16 cellular contexts compared by ENCODE assay signal in genomic region chr1:65494671-65495070, GRCh38.
DNase-seq lines count a peak whose midpoint lies in the region; ATAC-seq and TF ChIP-seq lines count a peak whose summit lies in the region.
"Had no signal": no experiment of that assay in that cellular context is flagged by ENCODE, and none has a peak within 500 bp of the region (broad histone marks: within the 10 kb centered on the region; RNA-seq: fewer than 3 reads in every experiment).

No MANE protein-coding gene starts in this region.

- CTCF ChIA-PET in GM10248 (lab: Yijun Ruan, JAX) = interaction anchor here (0.9 kb wide), 1 partner anchor 20 kb away, joined by 3 read pairs; no protein-coding TSS in a partner anchor
- CTCF ChIA-PET in CD4-positive, alpha-beta T cell (lab: Charles Lee) = no interaction called here

- no peaks in the 10 kb centered on the region for H3K36me3 Mint-ChIP-seq in glutamatergic neuron (ENCODE audit: unreplicated experiment)
- H3K36me3 Mint-ChIP-seq in CD4-positive, alpha-beta T cell (ENCODE audit: low read depth) = no peaks in the 10 kb centered on the region
- H3K36me3 Mint-ChIP-seq: CD4-positive, CD25-positive, alpha-beta regulatory T cell had no signal

- no peaks in the 10 kb centered on the region for H3K27me3 ChIP-seq in CD4-positive, alpha-beta T cell (ENCODE audit: control insufficient read depth, insufficient read depth, low read length)
- H3K27me3 ChIP-seq: BLaER1 had no signal

- H3K27ac ChIP-seq in CD4-positive, alpha-beta T cell (ENCODE audit: low read depth, low read length) = no peak overlapping the region
- H3K27ac ChIP-seq: BLaER1, C4-2B, GM23248 had no signal

- peaks cover 31% of the 10 kb centered on the region for H3K4me1 Mint-ChIP-seq in glutamatergic neuron (ENCODE audit: low read depth, unreplicated experiment)
- H3K4me1 Mint-ChIP-seq in CD4-positive, alpha-beta T cell (ENCODE audit: low read depth) = no peaks in the 10 kb centered on the region
- H3K4me1 Mint-ChIP-seq: B cell; CD4-positive, CD25-positive, alpha-beta regulatory T cell; CD8-positive, alpha-beta memory T cell had no signal

- intact Hi-C loops in CD4-positive, alpha-beta T cell (cut with DNase I, micrococcal nuclease) = no loop called here

- TF ChIP-seq CTCF in glutamatergic neuron (IDR thresholded peaks at IDR 0.05; ENCODE audit: partially characterized antibody, unreplicated experiment) = no peak
- TF ChIP-seq CTCF in GM10248 (IDR thresholded peaks at IDR 0.05; ENCODE audit: control extremely low read depth, extremely low read depth, low read depth, missing control alignments) = no peak
- no peak for TF ChIP-seq CTCF in CD4-positive, alpha-beta T cell (IDR thresholded peaks at IDR 0.05)

- no peaks in the 10 kb centered on the region for H3K9me3 Mint-ChIP-seq in glutamatergic neuron (ENCODE audit: unreplicated experiment)
- H3K9me3 Mint-ChIP-seq in CD4-positive, alpha-beta T cell = no peaks in the 10 kb centered on the region

- DNase-seq in EH (ENCODE audit: low read depth) = peak; percentile 37
- peak; percentile 20 for DNase-seq in EL
- no peak for DNase-seq in glutamatergic neuron
- no peak for DNase-seq in GM10248 (ENCODE audit: extremely low spot score)
- no peak for DNase-seq in CD4-positive, alpha-beta T cell
- DNase-seq: CD4-positive, CD25-positive, alpha-beta regulatory T cell; CD8-positive, alpha-beta memory T cell; DMS79; H7; HCEC 1CT had no signal

- no peaks in the 10 kb centered on the region for H3K27me3 Mint-ChIP-seq in glutamatergic neuron (ENCODE audit: unreplicated experiment)
- H3K27me3 Mint-ChIP-seq in CD4-positive, alpha-beta T cell = no peaks in the 10 kb centered on the region
- H3K27me3 Mint-ChIP-seq: CD4-positive, CD25-positive, alpha-beta regulatory T cell; CD8-positive, alpha-beta memory T cell had no signal

- POLR2A ChIA-PET in GM10248 (lab: Yijun Ruan, JAX) = no interaction called here
- POLR2A ChIA-PET in CD4-positive, alpha-beta T cell (lab: Charles Lee) = no interaction called here

- H3K27ac Mint-ChIP-seq in glutamatergic neuron (ENCODE audit: unreplicated experiment) = peak overlapping the region; percentile 77
- no peak overlapping the region for H3K27ac Mint-ChIP-seq in CD4-positive, alpha-beta T cell
- H3K27ac Mint-ChIP-seq: B cell; CD4-positive, CD25-positive, alpha-beta regulatory T cell; CD8-positive, alpha-beta memory T cell had no signal

- H3K9me3 ChIP-seq in CD4-positive, alpha-beta T cell (ENCODE audit: control insufficient read depth, low read length) = no peaks in the 10 kb centered on the region
- H3K9me3 ChIP-seq: BLaER1 had no signal

- H3K4me3 Mint-ChIP-seq in glutamatergic neuron (ENCODE audit: unreplicated experiment) = peak overlapping the region; percentile 0
- no peak overlapping the region for H3K4me3 Mint-ChIP-seq in CD4-positive, alpha-beta T cell
- H3K4me3 Mint-ChIP-seq: B cell; CD4-positive, CD25-positive, alpha-beta regulatory T cell; CD8-positive, alpha-beta memory T cell had no signal

- no peak for ATAC-seq in HG03354 (IDR thresholded peaks at IDR 0.05; ENCODE audit: poor library complexity, severe bottlenecking, unreplicated experiment)
- no peak for ATAC-seq in CD4-positive, alpha-beta T cell (ENCODE audit: poor library complexity)
- ATAC-seq: GM12878 had no signal

Comparison
In these comparisons a context has a peak if more than half of its experiments do, and no peak if none do; other contexts are left out.
1. DNase-seq: peak in EH (single experiment) and EL (single experiment); none in glutamatergic neuron (single experiment), GM10248 (single experiment) and CD4-positive, alpha-beta T cell (0 of 10).